In genomic region chr15:68817304-68818087, GRCh38 we compare ENCODE assay signal across 8 cellular contexts. TPM values are rescaled to one million over a fixed set of nuclear protein-coding genes. Genes with fewer than 3 reads are reported as not detected.
A peak's percentile ranks its signal among the peaks of the same experiment; 100 is the strongest.
DNase-seq lines count a peak whose midpoint lies in the region; ATAC-seq lines count a peak whose summit lies in the region.

No MANE protein-coding gene starts in this region.

- H3K4me3 ChIP-seq in right cardiac atrium (ENCODE audit: low read length) (peak overlapping the region; percentile 98), rectal smooth muscle tissue (ENCODE audit: low read length) (peak overlapping the region; percentile 96)

- H3K27me3 ChIP-seq in right cardiac atrium (ENCODE audit: control insufficient read depth, insufficient read depth) = no peaks in the 10 kb centered on the region
- H3K27me3 ChIP-seq in rectal smooth muscle tissue (ENCODE audit: control insufficient read depth, insufficient read depth, low read length) = no peaks in the 10 kb centered on the region

- no peaks in the 10 kb centered on the region for H3K27me3 Mint-ChIP-seq in T-helper 17 cell

- ATAC-seq in GM18909 (IDR thresholded peaks at IDR 0.05; ENCODE audit: poor library complexity, unreplicated experiment) = peak; percentile 27
- ATAC-seq in T-helper 17 cell = peak; percentile 58
- ATAC-seq in right cardiac atrium = peak; percentile 36 to 47

- no peaks in the 10 kb centered on the region for H3K36me3 ChIP-seq in rectal smooth muscle tissue (ENCODE audit: control insufficient read depth, insufficient read depth, low read length)

- peak overlapping the region; percentile 99 for H3K4me3 Mint-ChIP-seq in T-helper 17 cell

- under 1% methylated on average over 64 of the region's 64 CpGs for WGBS in right cardiac atrium

- peak overlapping the region; percentile 57 for H3K9ac ChIP-seq in rectal smooth muscle tissue (ENCODE audit: low read length)

- H3K27ac ChIP-seq in right cardiac atrium (ENCODE audit: low read length) = peak overlapping the region; percentile 99
- H3K27ac ChIP-seq in rectal smooth muscle tissue (ENCODE audit: low read depth, low read length) = peak overlapping the region; percentile 96

- DNase-seq in AG08395 (ENCODE audit: low spot score) (peak; percentile 51), Kasumi-1 (lab: John Stamatoyannopoulos, UW) (peak; percentile 62 to 71), T-helper 17 cell (peak; percentile 54 to 63 (median 62)), amniotic stem cell (lab: John Stamatoyannopoulos, UW) (peak; percentile 33), right cardiac atrium (peak; percentile 65 to 90 (median 87)), cerebellar nuclear complex (lab: John Stamatoyannopoulos, UW) (no peak)

- H3K9me3 ChIP-seq in T-helper 17 cell (ENCODE audit: control insufficient read depth, low read length, poor library complexity, severe bottlenecking) (no peaks in the 10 kb centered on the region), right cardiac atrium (ENCODE audit: control insufficient read depth, low read length) (no peaks in the 10 kb centered on the region)

- peak overlapping the region; percentile 98 for H3K27ac Mint-ChIP-seq in T-helper 17 cell

- intact Hi-C loops in right cardiac atrium (cut with DNase I) = loop anchor here in 1 of 4 donors (5.0 to 10.0 kb wide), 2 partner anchors 35 to 113 kb away; no protein-coding TSS in a partner anchor

- H3K4me1 Mint-ChIP-seq in T-helper 17 cell = peaks cover 39% of the 10 kb centered on the region

- peaks cover 8% of the 10 kb centered on the region for H3K36me3 Mint-ChIP-seq in T-helper 17 cell (ENCODE audit: low read depth)

- H3K4me1 ChIP-seq in right cardiac atrium (ENCODE audit: control insufficient read depth, insufficient read depth, low read length) (peaks cover 22% of the 10 kb centered on the region), rectal smooth muscle tissue (ENCODE audit: control insufficient read depth, insufficient read depth, low read length) (peaks cover 24% of the 10 kb centered on the region)

RNA-seq across cellular contexts. Expression of gene ANP32A, which starts 3.2 kb away (rescaled TPM):
- total RNA-seq in T-helper 17 cell (10 to 100 TPM; 78.7 to 83.3 TPM), right cardiac atrium (100 to 1,000 TPM; 104 to 145 (median 122) TPM)
- polyA plus RNA-seq in right cardiac atrium = 103 TPM

Comparison
In these comparisons a context has a peak if more than half of its experiments do, and no peak if none do; other contexts are left out.
1. DNase-seq: peak in AG08395 (single experiment), Kasumi-1 (2 of 2), T-helper 17 cell (3 of 3), amniotic stem cell (single experiment) and right cardiac atrium (3 of 3); none in cerebellar nuclear complex (0 of 2).
2. Peak in every context shown above with its lines, with median percentiles within 50 percentile points of each other: ATAC-seq.